Comparison of ENCODE assay signal across 9 cellular contexts in the genomic region with DNA sequence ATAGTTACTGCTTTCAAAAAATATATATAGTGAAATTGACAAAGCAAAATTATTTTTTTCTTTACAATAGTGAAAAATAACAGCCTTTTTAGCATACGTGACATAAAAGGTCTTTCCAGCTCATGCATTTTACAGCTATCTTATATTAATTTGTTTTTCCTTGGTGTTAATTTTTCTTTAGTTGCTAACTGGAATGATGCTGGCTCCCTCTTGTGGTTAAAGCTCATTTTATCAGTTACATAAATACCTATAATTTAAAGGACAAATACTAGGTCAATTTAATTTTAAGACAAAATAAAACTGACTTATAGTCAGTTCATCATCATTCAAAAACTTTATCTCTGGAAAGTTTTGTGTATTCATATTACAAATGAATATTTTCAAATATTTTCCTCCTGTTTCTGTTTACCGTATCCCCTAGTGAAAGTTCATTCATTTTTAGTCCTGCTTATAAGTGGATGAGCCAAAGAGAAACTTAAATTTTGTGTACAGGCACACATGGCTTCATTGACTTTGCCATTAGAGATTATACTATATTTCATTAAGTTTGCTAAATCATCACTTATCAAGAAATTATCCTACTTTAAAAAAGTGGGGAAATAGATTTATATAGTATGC. TPM values are rescaled to one million over a fixed set of nuclear protein-coding genes. Genes with fewer than 3 reads are reported as not detected.
A peak's percentile ranks its signal among the peaks of the same experiment; 100 is the strongest.
DNase-seq lines count a peak whose midpoint lies in the region; ATAC-seq, FAIRE-seq and TF ChIP-seq lines count a peak whose summit lies in the region.
"Had no signal": no experiment of that assay in that cellular context is flagged by ENCODE, and none has a peak within 500 bp of the region (broad histone marks: within the 10 kb centered on the region; RNA-seq: fewer than 3 reads in every experiment).

No MANE protein-coding gene starts in this region.

- no peak for FAIRE-seq in bronchial epithelial cell (lab: Jason Lieb, UNC)

- no peaks in the 10 kb centered on the region for H3K4me1 Mint-ChIP-seq in mesothelial cell of epicardium
- H3K4me1 Mint-ChIP-seq: activated B cell treated with CpG ODN at 0.5 μM for 24 hours had no signal

- no peak overlapping the region for H3K4me3 ChIP-seq in bronchial epithelial cell (ENCODE audit: low read depth, low read length)

- H3K9me3 Mint-ChIP-seq in mesothelial cell of epicardium: no peaks in the 10 kb centered on the region
- H3K9me3 Mint-ChIP-seq: activated B cell treated with CpG ODN at 0.5 μM for 24 hours had no signal

- H3K27me3 Mint-ChIP-seq in mesothelial cell of epicardium (ENCODE audit: low read depth): no peaks in the 10 kb centered on the region
- H3K27me3 Mint-ChIP-seq: activated B cell treated with CpG ODN at 0.5 μM for 24 hours had no signal

- no peak for ATAC-seq in HG02759 (IDR thresholded peaks at IDR 0.05; ENCODE audit: unreplicated experiment)
- no peak for ATAC-seq in HG03439 (IDR thresholded peaks at IDR 0.05; ENCODE audit: unreplicated experiment)

- DNase-seq in NCI-H1436 (lab: John Stamatoyannopoulos, UW) (peak; percentile 38), NCI-H1436 treated with DMSO at 0.1 percent for 48 hours (lab: John Stamatoyannopoulos, UW) (no peak), NCI-H146 (lab: John Stamatoyannopoulos, UW) (peak; percentile 43), bronchial epithelial cell (ENCODE audit: low read depth) (peak; percentile 44), mesothelial cell of epicardium (ENCODE audit: low spot score in 2 of 2, unreplicated experiment in 2 of 2) (no peak), NCI-H526 treated with DMSO at 0.1 percent for 48 hours (lab: John Stamatoyannopoulos, UW) (no peak)
- DNase-seq: activated B cell treated with CpG ODN at 0.5 μM for 24 hours had no signal

- H3K36me3 Mint-ChIP-seq in mesothelial cell of epicardium: peaks cover 2% of the 10 kb centered on the region

- H3K27me3 ChIP-seq in bronchial epithelial cell (ENCODE audit: control insufficient read depth, insufficient read depth, low read length): no peaks in the 10 kb centered on the region

- H3K27ac Mint-ChIP-seq in mesothelial cell of epicardium: no peak overlapping the region
- H3K27ac Mint-ChIP-seq: activated B cell treated with CpG ODN at 0.5 μM for 24 hours had no signal

- no peaks in the 10 kb centered on the region for H3K36me3 ChIP-seq in bronchial epithelial cell (ENCODE audit: control insufficient read depth, insufficient read depth, low read length)

- no peak overlapping the region for H3K4me3 Mint-ChIP-seq in mesothelial cell of epicardium
- H3K4me3 Mint-ChIP-seq: activated B cell treated with CpG ODN at 0.5 μM for 24 hours had no signal

- TF ChIP-seq CTCF in bronchial epithelial cell (IDR thresholded peaks at IDR 0.05; ENCODE audit: insufficient read depth, low read length, severe bottlenecking): peak; percentile 40
- TF ChIP-seq CTCF in mesothelial cell of epicardium (IDR thresholded peaks at IDR 0.05; ENCODE audit: unreplicated experiment): peak; percentile 76

RNA-seq across cellular contexts. Expression of a gene that starts 9.9 kb away (rescaled TPM):
- 12.5 and 15.0 TPM in 2 replicates for total RNA-seq in bronchial epithelial cell
- total RNA-seq in mesothelial cell of epicardium: 31.9 to 35.8 TPM (median 35.6 TPM) in 3 replicates

RNA-seq across cellular contexts. Expression of a gene that starts 54.5 kb away (rescaled TPM):
- 8.1 and 12.4 TPM in 2 replicates for total RNA-seq in bronchial epithelial cell
- total RNA-seq in mesothelial cell of epicardium: 13.2 to 15.9 TPM (median 15.4 TPM) in 3 replicates

Comparison
In these comparisons a context has a peak if more than half of its experiments do, and no peak if none do; other contexts are left out.
1. DNase-seq: peak in NCI-H1436 (single experiment), NCI-H146 (single experiment) and bronchial epithelial cell (single experiment); none in NCI-H1436 treated with DMSO at 0.1 percent for 48 hours (single experiment), mesothelial cell of epicardium (0 of 2) and NCI-H526 treated with DMSO at 0.1 percent for 48 hours (single experiment).